In the genomic region with DNA sequence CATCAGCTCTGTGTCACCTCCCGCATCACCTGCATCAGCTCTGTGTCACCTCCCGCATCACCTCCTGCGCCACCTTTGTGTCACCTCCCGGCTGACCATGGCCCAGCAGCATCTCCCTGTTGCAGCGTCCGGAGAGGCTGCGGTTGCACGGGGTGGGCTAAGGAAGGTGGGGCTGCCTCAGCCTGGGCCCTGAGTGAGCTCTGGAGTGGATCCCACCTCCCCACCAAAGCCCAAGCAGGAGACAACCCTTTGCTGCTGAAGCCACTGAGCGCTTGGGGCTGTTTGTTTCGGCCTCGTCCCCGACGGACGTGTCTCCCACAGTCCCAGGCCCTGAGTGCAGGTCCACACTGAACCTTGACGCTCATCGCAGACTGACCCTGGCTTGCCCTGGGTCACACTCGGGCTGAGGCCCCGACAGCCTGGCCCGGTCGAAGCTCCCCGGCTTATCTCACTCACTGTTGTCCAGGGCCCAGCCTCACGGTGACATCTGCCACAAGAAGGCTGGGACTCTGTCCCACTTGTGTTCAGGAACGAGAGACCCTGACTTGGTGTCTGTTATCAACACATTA, we compare ENCODE assay signal across 1 cellular context.
TF ChIP-seq lines count a peak whose summit lies in the region.

No MANE protein-coding gene starts in this region.

TF ChIP-seq in IMR-90, 13 proteins besides CTCF, POLR2A, EP300 and RAD21:
- TF ChIP-seq, protein P1, sequence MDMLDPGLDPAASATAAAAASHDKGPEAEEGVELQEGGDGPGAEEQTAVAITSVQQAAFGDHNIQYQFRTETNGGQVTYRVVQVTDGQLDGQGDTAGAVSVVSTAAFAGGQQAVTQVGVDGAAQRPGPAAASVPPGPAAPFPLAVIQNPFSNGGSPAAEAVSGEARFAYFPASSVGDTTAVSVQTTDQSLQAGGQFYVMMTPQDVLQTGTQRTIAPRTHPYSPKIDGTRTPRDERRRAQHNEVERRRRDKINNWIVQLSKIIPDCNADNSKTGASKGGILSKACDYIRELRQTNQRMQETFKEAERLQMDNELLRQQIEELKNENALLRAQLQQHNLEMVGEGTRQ (IDR thresholded peaks at IDR 0.05; ENCODE audit: low read depth, low read length), result no peak
- TF ChIP-seq CHD1 (IDR thresholded peaks at IDR 0.05; ENCODE audit: low read depth, low read length) (no peak), RFX5 (IDR thresholded peaks at IDR 0.05; ENCODE audit: low read depth, low read length) (no peak), MXI1 (IDR thresholded peaks at IDR 0.05; ENCODE audit: borderline replicate concordance, low read depth, low read length) (no peak), MAFK (IDR thresholded peaks at IDR 0.05; ENCODE audit: low read depth, low read length) (no peak), BHLHE40 (IDR thresholded peaks at IDR 0.05; ENCODE audit: low read depth, low read length) (no peak), NFE2L2 (IDR thresholded peaks at IDR 0.05; ENCODE audit: low read depth, low read length) (no peak), CEBPB (IDR thresholded peaks at IDR 0.05; ENCODE audit: low read depth, low read length) (no peak), RCOR1 (IDR thresholded peaks at IDR 0.05; ENCODE audit: insufficient replicate concordance, low read length) (no peak), MAZ (IDR thresholded peaks at IDR 0.05; ENCODE audit: borderline replicate concordance, low read depth, low read length) (no peak)
- TF ChIP-seq, protein P2, sequence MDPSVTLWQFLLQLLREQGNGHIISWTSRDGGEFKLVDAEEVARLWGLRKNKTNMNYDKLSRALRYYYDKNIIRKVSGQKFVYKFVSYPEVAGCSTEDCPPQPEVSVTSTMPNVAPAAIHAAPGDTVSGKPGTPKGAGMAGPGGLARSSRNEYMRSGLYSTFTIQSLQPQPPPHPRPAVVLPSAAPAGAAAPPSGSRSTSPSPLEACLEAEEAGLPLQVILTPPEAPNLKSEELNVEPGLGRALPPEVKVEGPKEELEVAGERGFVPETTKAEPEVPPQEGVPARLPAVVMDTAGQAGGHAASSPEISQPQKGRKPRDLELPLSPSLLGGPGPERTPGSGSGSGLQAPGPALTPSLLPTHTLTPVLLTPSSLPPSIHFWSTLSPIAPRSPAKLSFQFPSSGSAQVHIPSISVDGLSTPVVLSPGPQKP (IDR thresholded peaks at IDR 0.05; ENCODE audit: borderline replicate concordance, low read depth, low read length), result no peak
TF ChIP-seq in IMR-90: peak in this region for 0.
